Comparison of ENCODE assay signal across 11 cellular contexts in genomic region chr10:14782691-14783363, GRCh38. TPM values are rescaled to one million over a fixed set of nuclear protein-coding genes. Genes with fewer than 3 reads are reported as not detected.
DNase-seq lines count a peak whose midpoint lies in the region; ATAC-seq, FAIRE-seq and TF ChIP-seq lines count a peak whose summit lies in the region.
"Had no signal": no experiment of that assay in that cellular context is flagged by ENCODE, and none has a peak within 500 bp of the region (broad histone marks: within the 10 kb centered on the region; RNA-seq: fewer than 3 reads in every experiment).

No MANE protein-coding gene starts in this region.

- no peak overlapping the region for H3K4me3 ChIP-seq in keratinocyte (ENCODE audit: control insufficient read depth in 2 of 3, extremely low read depth in 1 of 3, insufficient read depth in 2 of 3, low read depth in 1 of 3, low read length in 3 of 3)
- no peak overlapping the region for H3K4me3 ChIP-seq in BE2C (ENCODE audit: low read depth, low read length)

- H3K27me3 ChIP-seq in keratinocyte (ENCODE audit: control insufficient read depth, extremely low read depth, insufficient read depth, low read length) = no peaks in the 10 kb centered on the region
- H3K27me3 ChIP-seq in BE2C = no peaks in the 10 kb centered on the region

- no peaks in the 10 kb centered on the region; the same call in 1 of the 2 replicates for H3K27me3 Mint-ChIP-seq in HFFc6 (ENCODE audit: insufficient read depth)
- H3K27me3 Mint-ChIP-seq: progenitor cell of endocrine pancreas had no signal

- H3K9me3 ChIP-seq in keratinocyte (ENCODE audit: control insufficient read depth, low read depth, low read length) (peaks cover 3% of the 10 kb centered on the region), BE2C (no peaks in the 10 kb centered on the region)

- DNase-seq in A172 (ENCODE audit: low spot score) (peak; percentile 93), HFFc6 (peak; percentile 45), keratinocyte (ENCODE audit: low read depth, low spot score) (peak; percentile 11), BE2C (no peak), OCI-M1 (lab: John Stamatoyannopoulos, UW) (no peak)
- peak; percentile 26 to 28 for DNase-seq in activated T-cell treated with anti-CD3 and anti-CD28 coated beads, Interleukin-2, amount 50 U/mL, for 48 hours
- DNase-seq: NCI-H2227 treated with DMSO at 0.1 percent for 48 hours had no signal

- H3K9me3 Mint-ChIP-seq in HFFc6 = peaks cover 8% of the 10 kb centered on the region

- H3K36me3 Mint-ChIP-seq in HFFc6 (ENCODE audit: low read depth) = peaks cover 13% of the 10 kb centered on the region

- H3K4me1 ChIP-seq in keratinocyte (ENCODE audit: control insufficient read depth, extremely low read depth, insufficient read depth, low read length) (peaks cover 12% of the 10 kb centered on the region), BE2C (no peaks in the 10 kb centered on the region)

- no peak overlapping the region for H3K9ac ChIP-seq in keratinocyte (ENCODE audit: control insufficient read depth, extremely low read depth, insufficient read depth, low read length)

- H2AFZ ChIP-seq in keratinocyte (ENCODE audit: control insufficient read depth, low read length) = no peak overlapping the region

- H3K4me2 ChIP-seq in keratinocyte (ENCODE audit: control insufficient read depth, extremely low read depth, insufficient read depth, low read depth, low read length) = peak overlapping the region; percentile 3

- H3K79me2 ChIP-seq in keratinocyte (ENCODE audit: control insufficient read depth, insufficient read depth, low read length) = no peaks in the 10 kb centered on the region

- H3K27ac ChIP-seq in keratinocyte (ENCODE audit: control insufficient read depth, insufficient read depth, low read length) = no peak overlapping the region
- H3K27ac ChIP-seq: VCaP had no signal

- ATAC-seq in HG02852 (IDR thresholded peaks at IDR 0.05; ENCODE audit: unreplicated experiment) (no peak), GM18909 (IDR thresholded peaks at IDR 0.05; ENCODE audit: poor library complexity, unreplicated experiment) (no peak)

- no peaks in the 10 kb centered on the region for H3K36me3 ChIP-seq in keratinocyte (ENCODE audit: control insufficient read depth in 2 of 2, extremely low read depth in 1 of 2, insufficient read depth in 2 of 2, low read length in 2 of 2)
- no peaks in the 10 kb centered on the region for H3K36me3 ChIP-seq in BE2C

- dilution Hi-C loops in keratinocyte (cut with MboI; ENCODE audit: extremely low pct_ligation_motif_present, low sequenced_read_pairs) = no loop called here

- no peak for TF ChIP-seq CTCF in HFFc6 (IDR thresholded peaks at IDR 0.05)
- no peak for TF ChIP-seq CTCF in keratinocyte (optimal IDR thresholded peaks at IDR 0.05 in 1 of 3, IDR thresholded peaks at IDR 0.05 in 1 of 3, conservative IDR thresholded peaks at IDR 0.05 in 1 of 3; ENCODE audit: extremely low read depth in 1 of 3, insufficient read depth in 2 of 3, low read length in 3 of 3)
- no peak for TF ChIP-seq CTCF in BE2C (IDR thresholded peaks at IDR 0.05; ENCODE audit: low read depth, low read length)

- H3K4me1 Mint-ChIP-seq in HFFc6 (ENCODE audit: low read depth) = peaks cover 55% of the 10 kb centered on the region

- H4K20me1 ChIP-seq in keratinocyte (ENCODE audit: control insufficient read depth, extremely low read depth, insufficient read depth, low read length) = no peaks in the 10 kb centered on the region

- H3K4me3 Mint-ChIP-seq in HFFc6 = no peak overlapping the region

- no peaks in the 10 kb centered on the region for H3K9me1 ChIP-seq in keratinocyte (ENCODE audit: control insufficient read depth, extremely low read depth, insufficient read depth, low read length)

- FAIRE-seq in keratinocyte (lab: Jason Lieb, UNC) = peak; percentile 48

- H3K27ac Mint-ChIP-seq in HFFc6 = peak overlapping the region; percentile 84
- H3K27ac Mint-ChIP-seq: progenitor cell of endocrine pancreas had no signal

RNA-seq across cellular contexts. Expression of gene FAM107B, which starts 8.1 kb away (rescaled TPM):
- 18.2 and 24.3 TPM in 2 replicates for total RNA-seq in A172 (2014; rRNA removed; shearing (Covaris generic))
- 10 to 100 TPM; 18.7 to 43.8 (median 40.0) TPM for total RNA-seq in HFFc6 (2021; fragmentation: NEBNext Ultra II Directional; extraction: Animal tissue kit (Norgen Biotek cat#: 25700))
- 2.4 to 8.7 TPM (median 8.2 TPM) in 3 replicates for polyA plus RNA-seq in keratinocyte
- 23.0 TPM for polyA plus RNA-seq in keratinocyte (2011; ENCODE audit: low read depth)
- polyA plus RNA-seq in keratinocyte (2011; cell fraction: cytosol; rRNA removed) = 4.5 and 8.3 TPM in 2 replicates
- polyA plus RNA-seq in keratinocyte (2011; cell fraction: nucleus; rRNA removed) = 3.7 and 3.8 TPM in 2 replicates
- 4.2 and 12.4 TPM in 2 replicates for polyA plus RNA-seq in keratinocyte (2012; ENCODE audit: low replicate concordance)
- 1.3 to 4.8 TPM (median 2.0 TPM) in 3 replicates for polyA minus RNA-seq in keratinocyte
- polyA minus RNA-seq in keratinocyte (2011; cell fraction: cytosol; rRNA and poly(A)+ RNA removed) = 1.7 TPM
- polyA minus RNA-seq in keratinocyte (2011; cell fraction: nucleus; rRNA and poly(A)+ RNA removed) = 2.1 and 7.4 TPM in 2 replicates
- polyA plus RNA-seq in BE2C (2012; ENCODE audit: insufficient read depth, insufficient read length, low read depth) = 45.4 TPM

RNA-seq across cellular contexts. Expression of gene CDNF, which starts 55.0 kb away (rescaled TPM):
- total RNA-seq in A172 (2014; rRNA removed; shearing (Covaris generic)) = 1.2 and 1.8 TPM in 2 replicates
- total RNA-seq in HFFc6 (2021; fragmentation: NEBNext Ultra II Directional; extraction: Animal tissue kit (Norgen Biotek cat#: 25700)) = 1 to 10 TPM in 2 of 6 experiments, under 1 TPM in 4; 0.52 to 1.5 (median 0.97) TPM
- 1.1 to 1.4 TPM (median 1.2 TPM) in 3 replicates for polyA plus RNA-seq in keratinocyte
- polyA plus RNA-seq in keratinocyte (2011; ENCODE audit: low read depth) = 0.99 TPM
- polyA plus RNA-seq in keratinocyte (2011; cell fraction: cytosol; rRNA removed) = 0.86 and 1.8 TPM in 2 replicates
- 2.7 and 2.9 TPM in 2 replicates for polyA plus RNA-seq in keratinocyte (2011; cell fraction: nucleus; rRNA removed)
- polyA plus RNA-seq in keratinocyte (2012; ENCODE audit: low replicate concordance) = 1.0 TPM in 2 replicates
- polyA minus RNA-seq in keratinocyte = 0.92 to 2.2 TPM in 2 of 3 replicates, not detected in the other
- not detected for polyA minus RNA-seq in keratinocyte (2011; cell fraction: cytosol; rRNA and poly(A)+ RNA removed)
- polyA minus RNA-seq in keratinocyte (2011; cell fraction: nucleus; rRNA and poly(A)+ RNA removed) = 1.1 TPM in 1 of 2 replicates, not detected in the other
- polyA plus RNA-seq in BE2C (2012; ENCODE audit: insufficient read depth, insufficient read length, low read depth) = 1.5 TPM

RNA-seq across cellular contexts. Expression of gene HSPA14, which starts 55.3 kb away (rescaled TPM):
- total RNA-seq in A172 (2014; rRNA removed; shearing (Covaris generic)) = 65.3 and 82.9 TPM in 2 replicates
- 10 to 100 TPM; 10.7 to 13.7 (median 13.3) TPM for total RNA-seq in HFFc6 (2021; fragmentation: NEBNext Ultra II Directional; extraction: Animal tissue kit (Norgen Biotek cat#: 25700))
- 17.7 to 29.5 TPM (median 18.6 TPM) in 3 replicates for polyA plus RNA-seq in keratinocyte
- 22.1 TPM for polyA plus RNA-seq in keratinocyte (2011; ENCODE audit: low read depth)
- 12.2 and 26.6 TPM in 2 replicates for polyA plus RNA-seq in keratinocyte (2011; cell fraction: cytosol; rRNA removed)
- polyA plus RNA-seq in keratinocyte (2011; cell fraction: nucleus; rRNA removed) = 16.4 and 23.2 TPM in 2 replicates
- 14.5 and 17.1 TPM in 2 replicates for polyA plus RNA-seq in keratinocyte (2012; ENCODE audit: low replicate concordance)
- polyA minus RNA-seq in keratinocyte = 0.52 to 12.3 TPM (median 4.1 TPM) in 3 replicates
- polyA minus RNA-seq in keratinocyte (2011; cell fraction: cytosol; rRNA and poly(A)+ RNA removed) = 7.5 TPM
- polyA minus RNA-seq in keratinocyte (2011; cell fraction: nucleus; rRNA and poly(A)+ RNA removed) = 4.6 and 7.4 TPM in 2 replicates
- 17.1 TPM for polyA plus RNA-seq in BE2C (2012; ENCODE audit: insufficient read depth, insufficient read length, low read depth)

RNA-seq across cellular contexts. Expression of gene MSANTD7, which starts 55.3 kb away (rescaled TPM):
- total RNA-seq in A172 (2014; rRNA removed; shearing (Covaris generic)) = 18.9 and 22.5 TPM in 2 replicates
- 10 to 100 TPM; 11.0 to 14.5 (median 12.4) TPM for total RNA-seq in HFFc6 (2021; fragmentation: NEBNext Ultra II Directional; extraction: Animal tissue kit (Norgen Biotek cat#: 25700))
- 6.6 to 8.6 TPM (median 7.1 TPM) in 3 replicates for polyA plus RNA-seq in keratinocyte
- polyA plus RNA-seq in keratinocyte (2011; ENCODE audit: low read depth) = 23.1 TPM
- 4.2 and 5.4 TPM in 2 replicates for polyA plus RNA-seq in keratinocyte (2011; cell fraction: cytosol; rRNA removed)
- 5.2 and 5.6 TPM in 2 replicates for polyA plus RNA-seq in keratinocyte (2011; cell fraction: nucleus; rRNA removed)
- 5.8 and 7.7 TPM in 2 replicates for polyA plus RNA-seq in keratinocyte (2012; ENCODE audit: low replicate concordance)
- 7.5 to 13.3 TPM (median 11.8 TPM) in 3 replicates for polyA minus RNA-seq in keratinocyte
- polyA minus RNA-seq in keratinocyte (2011; cell fraction: cytosol; rRNA and poly(A)+ RNA removed) = 11.5 TPM
- 8.8 and 10.6 TPM in 2 replicates for polyA minus RNA-seq in keratinocyte (2011; cell fraction: nucleus; rRNA and poly(A)+ RNA removed)
- polyA plus RNA-seq in BE2C (2012; ENCODE audit: insufficient read depth, insufficient read length, low read depth) = 12.3 TPM

Comparison
In these comparisons a context has a peak if more than half of its experiments do, and no peak if none do; other contexts are left out.
1. DNase-seq: peak in A172 (single experiment), HFFc6 (single experiment), activated T-cell treated with anti-CD3 and anti-CD28 coated beads, Interleukin-2, amount 50 U/mL, for 48 hours (2 of 2) and keratinocyte (single experiment); none in BE2C (single experiment) and OCI-M1 (single experiment).